ENCODE assay signal across 8 cellular contexts in genomic region chr3:48440590-48440958, GRCh38. TPM values are rescaled to one million over a fixed set of nuclear protein-coding genes. Genes with fewer than 3 reads are reported as not detected.
DNase-seq lines count a peak whose midpoint lies in the region; ATAC-seq and TF ChIP-seq lines count a peak whose summit lies in the region.

No MANE protein-coding gene starts in this region.

- peak overlapping the region; percentile 87 to 96 for H3K27ac ChIP-seq in thoracic aorta

- no peak for TF ChIP-seq CTCF in thoracic aorta (IDR thresholded peaks at IDR 0.05)

- H3K9me3 ChIP-seq in thoracic aorta = no peaks in the 10 kb centered on the region

- H3K4me1 ChIP-seq in thoracic aorta (ENCODE audit: control insufficient read depth in 1 of 2, low read depth in 2 of 2) = peaks cover 7 to 28% of the 10 kb centered on the region in 2 donors

- intact Hi-C loops in left colon (cut with DNase I, micrococcal nuclease) = no loop called here

- peaks cover 8% of the 10 kb centered on the region for H3K36me3 ChIP-seq in thoracic aorta

- H3K4me3 ChIP-seq in thoracic aorta = peak overlapping the region; percentile 82

- no peaks in the 10 kb centered on the region for H3K27me3 ChIP-seq in thoracic aorta (replicated peaks; ENCODE audit: insufficient read depth)

- DNase-seq in CD1c-positive myeloid dendritic cell (ENCODE audit: extremely low spot score) (peak; percentile 17), astrocyte of the hippocampus (ENCODE audit: low read depth, low spot score) (peak; percentile 50), left colon (no peak), thoracic aorta (ENCODE audit: low spot score) (no peak), middle frontal gyrus (ENCODE audit: extremely low spot score, low spot score) (no peak), GM19238 (ENCODE audit: insufficient read length, low spot score) (no peak), NCI-H2196 (lab: John Stamatoyannopoulos, UW; ENCODE audit: unreplicated experiment) (no peak)

- ATAC-seq in HG03442 (IDR thresholded peaks at IDR 0.05; ENCODE audit: unreplicated experiment) = peak; percentile 6
- ATAC-seq in left colon = peak; percentile 28
- no peak for ATAC-seq in thoracic aorta (ENCODE audit: insufficient number of reproducible peaks, low FRiP score, low read depth)

RNA-seq across cellular contexts. Expression of gene TMA7, which starts 0.5 kb away (rescaled TPM):
- total RNA-seq in left colon = 100 to 1,000 TPM; 165 to 192 TPM
- 100 to 1,000 TPM; 112 to 164 TPM for total RNA-seq in thoracic aorta

RNA-seq across cellular contexts. Expression of gene CCDC51, which starts 0.7 kb away (rescaled TPM):
- total RNA-seq in left colon (10 to 100 TPM; 13.3 to 21.2 TPM), thoracic aorta (10 to 100 TPM in 1 of 2 donors, 1 to 10 TPM in 1; 5.9 to 15.2 TPM)

RNA-seq across cellular contexts. Expression of gene ATRIP, which starts 6.0 kb away (rescaled TPM):
- total RNA-seq in left colon (1 to 10 TPM; 3.8 to 4.4 TPM), thoracic aorta (1 to 10 TPM; 4.0 to 8.3 TPM)

RNA-seq across cellular contexts. Expression of gene PLXNB1, which starts 10.7 kb away (rescaled TPM):
- 100 to 1,000 TPM in 1 of 2 donors, 10 to 100 TPM in 1; 91.1 to 114 TPM for total RNA-seq in left colon
- total RNA-seq in thoracic aorta = 100 to 1,000 TPM; 177 to 210 TPM

Comparison
In these comparisons a context has a peak if more than half of its experiments do, and no peak if none do; other contexts are left out.
1. DNase-seq: peak in CD1c-positive myeloid dendritic cell (single experiment) and astrocyte of the hippocampus (single experiment); none in left colon (0 of 2), thoracic aorta (single experiment), middle frontal gyrus (single experiment), GM19238 (single experiment) and NCI-H2196 (single experiment).